Comparison of ENCODE assay signal across 8 cellular contexts in the genomic region with DNA sequence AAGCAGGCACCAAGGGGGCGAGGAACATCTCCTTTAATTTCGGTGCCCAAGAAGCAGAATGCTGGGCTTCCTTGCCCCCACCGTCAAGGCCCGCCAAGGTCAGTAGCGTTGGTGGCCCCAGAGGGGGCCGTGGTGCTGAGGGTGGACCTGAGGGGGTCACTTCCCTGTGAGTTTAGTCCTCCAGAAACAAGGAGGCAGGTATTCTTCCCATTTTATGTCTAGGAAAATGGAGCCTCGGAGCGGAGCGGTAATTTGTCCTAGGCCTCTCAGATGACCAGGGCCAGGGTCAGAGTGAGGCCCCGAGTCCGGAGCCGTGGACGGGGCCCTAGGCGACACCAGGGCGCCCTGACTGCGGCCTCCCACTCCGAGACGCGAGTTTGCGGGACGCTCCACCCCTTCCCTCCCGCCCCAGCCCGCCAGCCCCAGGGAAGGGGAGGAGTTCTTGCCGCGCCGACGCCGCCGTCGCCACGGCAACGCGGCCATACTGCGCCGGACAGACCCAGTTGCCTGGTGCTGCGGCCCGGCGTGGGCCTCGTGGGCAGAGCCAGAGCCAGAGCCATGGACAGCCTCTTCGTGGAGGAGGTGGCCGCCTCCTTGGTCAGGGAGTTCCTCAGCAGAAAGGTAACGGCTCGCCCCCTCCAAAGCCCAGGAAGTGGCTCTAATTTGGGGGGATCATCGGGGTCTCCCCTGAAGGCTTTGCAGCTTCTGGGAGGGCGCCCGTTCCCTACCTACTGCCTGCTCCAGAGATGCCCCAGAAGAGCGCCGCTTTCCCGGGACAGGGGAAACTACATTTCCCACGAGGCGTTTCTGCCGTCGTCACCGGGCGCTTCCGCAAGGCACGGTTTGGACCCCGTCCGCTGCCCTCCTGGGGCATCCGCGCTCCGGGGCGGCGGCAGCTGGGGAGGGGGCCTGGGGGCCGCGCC. TPM values are rescaled to one million over a fixed set of nuclear protein-coding genes. Genes with fewer than 3 reads are reported as not detected.
DNase-seq lines count a peak whose midpoint lies in the region; ATAC-seq, FAIRE-seq and TF ChIP-seq lines count a peak whose summit lies in the region.

Gene MINDY4, plus strand, starts transcription at position 482 of the 923 bp plus-strand sequence. Its CDS starts 77 bp downstream, at position 559.

- peaks cover 19% of the 10 kb centered on the region for H3K4me1 ChIP-seq in HepG2 (ENCODE audit: insufficient read depth, low read length)

- TF ChIP-seq POLR2A in HepG2 (IDR thresholded peaks at IDR 0.05; ENCODE audit: insufficient read depth in 1 of 2, low read depth in 2 of 2, low read length in 2 of 2): no peak

- intact Hi-C loops in HepG2 (cut with micrococcal nuclease; ENCODE audit: unreplicated experiment): no loop called here

- POLR2A ChIA-PET in HepG2 (lab: Yijun Ruan, JAX): no interaction called here

- 86% methylated on average over 20 of the region's 66 CpGs for WGBS in HepG2 (ENCODE audit: low lambda C conversion rate)

- BruUV-seq in HepG2 (replicated peaks; lab: Mats Ljungman, UMichigan): no TSS peak

- peak; percentile 33 to 56 for DNase-seq in NCI-H524 (lab: John Stamatoyannopoulos, UW)
- no peak for DNase-seq in NCI-H524 treated with DMSO at 0.1 percent for 48 hours (lab: John Stamatoyannopoulos, UW)
- DNase-seq in NCI-H345 (lab: John Stamatoyannopoulos, UW): peak; percentile 48
- DNase-seq in activated CD4-positive, alpha-beta T cell treated with anti-CD3 and anti-CD28 coated beads, Interleukin-2, amount 50 U/mL, for 48 hours: peak; percentile 76 to 80
- DNase-seq in dermis blood vessel endothelial cell: peak; percentile 88
- no peak for DNase-seq in HepG2 (ENCODE audit: low spot score)
- peak; percentile 66 for DNase-seq in stimulated activated CD4-positive, alpha-beta T cell treated with anti-CD3 and anti-CD28 coated beads, Interleukin-2, amount 100 ng/mL, for 48 hours

- peak within 1 kb of the TSS; percentile 33; the same call in 1 of the 2 replicates for H3K9ac ChIP-seq in HepG2 (ENCODE audit: insufficient read depth, low read depth, low read length)

- TF ChIP-seq CTCF in HepG2 (CRISPR knock-in tag; IDR thresholded peaks at IDR 0.05): no peak

- H4K20me1 ChIP-seq in HepG2 (ENCODE audit: insufficient read depth, low read length): no peaks in the 10 kb centered on the region

- in situ Hi-C loops in HepG2 (cut with HindIII; ENCODE audit: extremely low pct_ligation_motif_present, low pct_unique_long_range_greater_than_20kb): no loop called here

- H3K36me3 ChIP-seq in HepG2 (replicated peaks in 1 of 2; ENCODE audit: control insufficient read depth in 1 of 2, insufficient read depth in 2 of 2, low read length in 2 of 2): no peaks in the 10 kb centered on the region

- no peak for TF ChIP-seq RAD21 in HepG2 (CRISPR knock-in tag; IDR thresholded peaks at IDR 0.05)

- H3K9me3 ChIP-seq in HepG2 (ENCODE audit: low read length): no peaks in the 10 kb centered on the region

- CTCF ChIA-PET in HepG2 (lab: Yijun Ruan, JAX; ENCODE audit: low intra/inter-chr PET ratio, low total read pairs): no interaction called here

- no peak within 1 kb of the TSS for H3K27ac ChIP-seq in HepG2 (ENCODE audit: extremely low read length, insufficient read depth, low read length)

- TF ChIP-seq EP300 in HepG2 (IDR thresholded peaks at IDR 0.05; ENCODE audit: low read depth in 2 of 2, low read length in 2 of 2) (no peak), HepG2 (CRISPR knock-in tag; IDR thresholded peaks at IDR 0.05; ENCODE audit: borderline replicate concordance) (no peak)

- H3K4me2 ChIP-seq in HepG2 (ENCODE audit: low read depth, low read length): peak within 1 kb of the TSS; percentile 63

- H2AFZ ChIP-seq in HepG2 (ENCODE audit: low read length): no peak within 1 kb of the TSS

- H3K27me3 ChIP-seq in HepG2 (ENCODE audit: control insufficient read depth in 1 of 2, insufficient read depth in 2 of 2, low read length in 2 of 2): peaks cover 0 to 7% of the 10 kb centered on the region in 2 experiments; a peak in 1 of 5 replicates

- no peak for FAIRE-seq in HepG2 (lab: Jason Lieb, UNC)

- H3K4me3 ChIP-seq in HepG2 (replicated peaks in 1 of 3; ENCODE audit: insufficient read depth in 1 of 3, low read depth in 2 of 3, low read length in 3 of 3): peak within 1 kb of the TSS; percentile 50 to 59 (median 55); a peak in 5 of 6 replicates

- H3K79me2 ChIP-seq in HepG2 (ENCODE audit: insufficient read depth, low read length): no peaks in the 10 kb centered on the region

- ATAC-seq in HG03066 (IDR thresholded peaks at IDR 0.05; ENCODE audit: low read depth, unreplicated experiment) (peak; percentile 72), HepG2 (peak; percentile 86)

TF ChIP-seq in HepG2, 621 proteins besides CTCF, POLR2A, EP300 and RAD21 (continues in another document):
- TF ChIP-seq ZNF430 (CRISPR knock-in tag; IDR thresholded peaks at IDR 0.05) (no peak), ZNF747 (CRISPR knock-in tag; IDR thresholded peaks at IDR 0.05; ENCODE audit: borderline replicate concordance) (no peak), NCOR1 (IDR thresholded peaks at IDR 0.05; ENCODE audit: borderline replicate concordance, low read length) (no peak), ZBTB25 (CRISPR knock-in tag; IDR thresholded peaks at IDR 0.05) (no peak), ZMYM3 (CRISPR knock-in tag; IDR thresholded peaks at IDR 0.05) (no peak), NFE2L2 (IDR thresholded peaks at IDR 0.05; ENCODE audit: low read length) (no peak), NCOA1 (CRISPR knock-in tag; IDR thresholded peaks at IDR 0.05) (no peak), ZMAT5 (CRISPR knock-in tag; IDR thresholded peaks at IDR 0.05; ENCODE audit: borderline replicate concordance, low read depth) (no peak), SALL2 (CRISPR knock-in tag; IDR thresholded peaks at IDR 0.05) (no peak)
- TF ChIP-seq, protein P1, sequence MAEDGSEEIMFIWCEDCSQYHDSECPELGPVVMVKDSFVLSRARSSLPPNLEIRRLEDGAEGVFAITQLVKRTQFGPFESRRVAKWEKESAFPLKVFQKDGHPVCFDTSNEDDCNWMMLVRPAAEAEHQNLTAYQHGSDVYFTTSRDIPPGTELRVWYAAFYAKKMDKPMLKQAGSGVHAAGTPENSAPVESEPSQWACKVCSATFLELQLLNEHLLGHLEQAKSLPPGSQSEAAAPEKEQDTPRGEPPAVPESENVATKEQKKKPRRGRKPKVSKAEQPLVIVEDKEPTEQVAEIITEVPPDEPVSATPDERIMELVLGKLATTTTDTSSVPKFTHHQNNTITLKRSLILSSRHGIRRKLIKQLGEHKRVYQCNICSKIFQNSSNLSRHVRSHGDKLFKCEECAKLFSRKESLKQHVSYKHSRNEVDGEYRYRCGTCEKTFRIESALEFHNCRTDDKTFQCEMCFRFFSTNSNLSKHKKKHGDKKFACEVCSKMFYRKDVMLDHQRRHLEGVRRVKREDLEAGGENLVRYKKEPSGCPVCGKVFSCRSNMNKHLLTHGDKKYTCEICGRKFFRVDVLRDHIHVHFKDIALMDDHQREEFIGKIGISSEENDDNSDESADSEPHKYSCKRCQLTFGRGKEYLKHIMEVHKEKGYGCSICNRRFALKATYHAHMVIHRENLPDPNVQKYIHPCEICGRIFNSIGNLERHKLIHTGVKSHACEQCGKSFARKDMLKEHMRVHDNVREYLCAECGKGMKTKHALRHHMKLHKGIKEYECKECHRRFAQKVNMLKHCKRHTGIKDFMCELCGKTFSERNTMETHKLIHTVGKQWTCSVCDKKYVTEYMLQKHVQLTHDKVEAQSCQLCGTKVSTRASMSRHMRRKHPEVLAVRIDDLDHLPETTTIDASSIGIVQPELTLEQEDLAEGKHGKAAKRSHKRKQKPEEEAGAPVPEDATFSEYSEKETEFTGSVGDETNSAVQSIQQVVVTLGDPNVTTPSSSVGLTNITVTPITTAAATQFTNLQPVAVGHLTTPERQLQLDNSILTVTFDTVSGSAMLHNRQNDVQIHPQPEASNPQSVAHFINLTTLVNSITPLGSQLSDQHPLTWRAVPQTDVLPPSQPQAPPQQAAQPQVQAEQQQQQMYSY (CRISPR knock-in tag; IDR thresholded peaks at IDR 0.05): peak; percentile 82

RNA-seq across cellular contexts. Expression of gene MINDY4, which starts in this region (rescaled TPM):
- 2.7 and 6.1 TPM in 2 replicates for total RNA-seq in dermis blood vessel endothelial cell
- total RNA-seq in HepG2 (2016; rRNA removed; fragmentation: Illumina TruSeq; extraction: Trizol): not detected in 2 replicates
- not detected in 2 replicates for total RNA-seq in HepG2 (2016; cell fraction: cytosol; rRNA removed; fragmentation: Illumina TruSeq; extraction: Trizol; ENCODE audit: low read depth)
- not detected in 2 replicates for total RNA-seq in HepG2 (2016; cell fraction: insoluble cytoplasmic fraction; rRNA removed; fragmentation: Illumina TruSeq; extraction: Trizol)
- not detected in 2 replicates for total RNA-seq in HepG2 (2016; cell fraction: membrane; rRNA removed; fragmentation: Illumina TruSeq; extraction: Trizol)
- total RNA-seq in HepG2 (2016; cell fraction: nucleus; rRNA removed; fragmentation: Illumina TruSeq; extraction: Trizol): not detected in 2 replicates
- polyA plus RNA-seq in HepG2 (2011; rRNA removed): not detected in 2 replicates
- polyA plus RNA-seq in HepG2 (2011; cell fraction: cytosol; rRNA removed): not detected in 2 replicates
- polyA plus RNA-seq in HepG2 (2011; cell fraction: nucleus; rRNA removed): not detected in 2 replicates
- not detected in 2 replicates for polyA plus RNA-seq in HepG2 (2012)
- not detected in 2 replicates for polyA plus RNA-seq in HepG2 (2016; cell fraction: cytosol; fragmentation: Illumina TruSeq; extraction: Trizol; ENCODE audit: low read depth)
- not detected in 2 replicates for polyA plus RNA-seq in HepG2 (2016; cell fraction: insoluble cytoplasmic fraction; fragmentation: Illumina TruSeq; extraction: Trizol; ENCODE audit: low read depth)
- polyA plus RNA-seq in HepG2 (2016; cell fraction: membrane; fragmentation: Illumina TruSeq; extraction: Trizol; ENCODE audit: low read depth): not detected in 2 replicates
- not detected in 2 replicates for polyA plus RNA-seq in HepG2 (2016; cell fraction: nucleus; fragmentation: Illumina TruSeq; extraction: Trizol; ENCODE audit: insufficient read depth, low read depth)
- not detected in 2 replicates for polyA minus RNA-seq in HepG2 (2011; rRNA and poly(A)+ RNA removed; ENCODE audit: low replicate concordance)
- not detected in 2 replicates for polyA minus RNA-seq in HepG2 (2011; cell fraction: cytosol; rRNA and poly(A)+ RNA removed)
- not detected in 2 replicates for polyA minus RNA-seq in HepG2 (2011; cell fraction: nucleus; rRNA and poly(A)+ RNA removed)

Comparison
In these comparisons a context has a peak if more than half of its experiments do, and no peak if none do; other contexts are left out.
1. DNase-seq: peak in NCI-H524 (2 of 2), NCI-H345 (single experiment), activated CD4-positive, alpha-beta T cell treated with anti-CD3 and anti-CD28 coated beads, Interleukin-2, amount 50 U/mL, for 48 hours (2 of 2), dermis blood vessel endothelial cell (single experiment) and stimulated activated CD4-positive, alpha-beta T cell treated with anti-CD3 and anti-CD28 coated beads, Interleukin-2, amount 100 ng/mL, for 48 hours (2 of 2); none in NCI-H524 treated with DMSO at 0.1 percent for 48 hours (single experiment) and HepG2 (single experiment).
2. Peak in ATAC-seq, H3K4me3 ChIP-seq, H3K9ac ChIP-seq and H3K4me2 ChIP-seq in HepG2; RNA of the gene not detected or under 1 TPM.